ENCODE assay signal across 1 cellular context in genomic region chr5:53482717-53483638, GRCh38.
TF ChIP-seq lines count a peak whose summit lies in the region.

No MANE protein-coding gene starts in this region.

TF ChIP-seq in HepG2, 621 proteins besides CTCF, POLR2A, EP300 and RAD21 (continued from another document and continues in another):
- TF ChIP-seq BCLAF1 (IDR thresholded peaks at IDR 0.05) (no peak), MYPOP (CRISPR knock-in tag; IDR thresholded peaks at IDR 0.05) (peak; percentile 95), IRF1 (CRISPR knock-in tag; IDR thresholded peaks at IDR 0.05; ENCODE audit: low read depth) (no peak), ZSCAN25 (CRISPR knock-in tag; IDR thresholded peaks at IDR 0.05) (no peak; the same call in 1 of the 2 replicates), KDM3A (CRISPR knock-in tag; IDR thresholded peaks at IDR 0.05; ENCODE audit: low read depth) (no peak), FOXA1 (IDR thresholded peaks at IDR 0.05) (no peak), FOXA1 (CRISPR knock-in tag; IDR thresholded peaks at IDR 0.05) (no peak), ZNF281 (CRISPR knock-in tag; IDR thresholded peaks at IDR 0.05; ENCODE audit: borderline replicate concordance) (peak; percentile 65; the same call in 1 of the 2 replicates), THAP11 (CRISPR knock-in tag; IDR thresholded peaks at IDR 0.05) (peak; percentile 74), REPIN1 (CRISPR knock-in tag; IDR thresholded peaks at IDR 0.05; ENCODE audit: borderline replicate concordance, low read depth) (peak; percentile 73; the same call in 1 of the 2 replicates), ZNF513 (CRISPR knock-in tag; conservative IDR thresholded peaks at IDR 0.05) (no peak), BATF2 (CRISPR knock-in tag; IDR thresholded peaks at IDR 0.05) (no peak), ZFY (CRISPR knock-in tag; IDR thresholded peaks at IDR 0.05) (no peak), NR0B2 (CRISPR knock-in tag; IDR thresholded peaks at IDR 0.05) (no peak), ZNF17 (CRISPR knock-in tag; IDR thresholded peaks at IDR 0.05) (no peak), ZNF446 (CRISPR knock-in tag; IDR thresholded peaks at IDR 0.05) (no peak), TBL1XR1 (IDR thresholded peaks at IDR 0.05; ENCODE audit: borderline replicate concordance, low read length, partially characterized antibody) (no peak), RELA (CRISPR knock-in tag; IDR thresholded peaks at IDR 0.05) (no peak), ZNF564 (CRISPR knock-in tag; IDR thresholded peaks at IDR 0.05) (no peak), TFDP2 (CRISPR knock-in tag; IDR thresholded peaks at IDR 0.05) (peak; percentile 73), MZF1 (CRISPR knock-in tag; IDR thresholded peaks at IDR 0.05; ENCODE audit: borderline replicate concordance) (no peak), NPAS2 (CRISPR knock-in tag; IDR thresholded peaks at IDR 0.05; ENCODE audit: borderline replicate concordance) (no peak), FOXM1 (CRISPR knock-in tag; IDR thresholded peaks at IDR 0.05) (no peak), SSRP1 (CRISPR knock-in tag; IDR thresholded peaks at IDR 0.05) (no peak), POLR2G (IDR thresholded peaks at IDR 0.05; ENCODE audit: low read depth, low read length) (peak; percentile 54), CEBPZ (IDR thresholded peaks at IDR 0.05; ENCODE audit: low read length) (no peak), ZNF800 (CRISPR knock-in tag; IDR thresholded peaks at IDR 0.05) (no peak), E2F5 (CRISPR knock-in tag; conservative IDR thresholded peaks at IDR 0.05) (no peak; the same call in 1 of the 2 replicates), ZFP62 (CRISPR knock-in tag; IDR thresholded peaks at IDR 0.05) (no peak), KAT8 (CRISPR knock-in tag; IDR thresholded peaks at IDR 0.05) (peak; percentile 80; the same call in 1 of the 2 replicates), ZNF383 (CRISPR knock-in tag; IDR thresholded peaks at IDR 0.05; ENCODE audit: borderline replicate concordance) (no peak), ZBTB43 (CRISPR knock-in tag; conservative IDR thresholded peaks at IDR 0.05) (peak; percentile 91), ZNF589 (CRISPR knock-in tag; conservative IDR thresholded peaks at IDR 0.05) (peak; percentile 37), HNF4A (CRISPR knock-in tag; IDR thresholded peaks at IDR 0.05) (peak; percentile 92), SAFB2 (CRISPR knock-in tag; IDR thresholded peaks at IDR 0.05; ENCODE audit: borderline replicate concordance, low read depth) (peak; percentile 23; the same call in 1 of the 2 replicates), GATAD1 (CRISPR knock-in tag; IDR thresholded peaks at IDR 0.05) (peak; percentile 68; the same call in 1 of the 2 replicates), MAZ (IDR thresholded peaks at IDR 0.05; ENCODE audit: borderline replicate concordance, low read depth, low read length) (no peak), MAZ (CRISPR knock-in tag; IDR thresholded peaks at IDR 0.05; ENCODE audit: low read depth) (peak; percentile 74), NR2F1 (CRISPR knock-in tag; IDR thresholded peaks at IDR 0.05) (peak in 1 of 2 experiments; percentile 63; a peak in 1 of 4 replicates), ZNF501 (CRISPR knock-in tag; IDR thresholded peaks at IDR 0.05) (peak; percentile 70)
